Comparison of ENCODE assay signal across 17 cellular contexts in genomic region chr14:101412741-101413140, GRCh38.
"Had no signal": no experiment of that assay in that cellular context is flagged by ENCODE, and none has a peak within 500 bp of the region (broad histone marks: within the 10 kb centered on the region; RNA-seq: fewer than 3 reads in every experiment).

No MANE protein-coding gene starts in this region.

- H3K4me1 ChIP-seq: neural progenitor cell, parathyroid adenoma had no signal

- DNase-seq: activated CD4-positive, alpha-beta memory T cell treated with anti-CD3 and anti-CD28 coated beads for 36 hours; activated CD4-positive, CD25-positive, alpha-beta regulatory T cell treated with anti-CD3 and anti-CD28 coated beads, Interleukin-2, amount 50 U/mL, for 72 hours; activated gamma-delta T cell treated with Interleukin-2 at 50 U/mL for 16 hours; activated T-cell treated with anti-CD3 and anti-CD28 coated beads, Interleukin-2, amount 50 U/mL, for 48 hours; aorta; foreskin fibroblast; head of caudate nucleus; islet precursor cell; left lung; right cardiac atrium; SW 1271; transverse colon had no signal

- ATAC-seq: left lung; right cardiac atrium; stimulated activated memory B cell treated with anti-CD40 and anti-IgM and Interleukin-4, amounts not matched to agents 10 μg/mL and 1 μg/mL and 100 μg/mL, for 72 hours had no signal

- H3K36me3 ChIP-seq: cardiac muscle cell, esophagus muscularis mucosa, left lung, neural progenitor cell, transverse colon had no signal

- H3K9me3 ChIP-seq: transverse colon had no signal

- H3K4me3 ChIP-seq: cardiac muscle cell, esophagus muscularis mucosa, left lung, neural progenitor cell, transverse colon had no signal

- H3K27me3 ChIP-seq: cardiac muscle cell had no signal

- H3K27ac ChIP-seq: cardiac muscle cell, esophagus muscularis mucosa, left lung, neural progenitor cell, parathyroid adenoma, transverse colon had no signal
